21 cellular contexts compared by ENCODE assay signal in the genomic region with DNA sequence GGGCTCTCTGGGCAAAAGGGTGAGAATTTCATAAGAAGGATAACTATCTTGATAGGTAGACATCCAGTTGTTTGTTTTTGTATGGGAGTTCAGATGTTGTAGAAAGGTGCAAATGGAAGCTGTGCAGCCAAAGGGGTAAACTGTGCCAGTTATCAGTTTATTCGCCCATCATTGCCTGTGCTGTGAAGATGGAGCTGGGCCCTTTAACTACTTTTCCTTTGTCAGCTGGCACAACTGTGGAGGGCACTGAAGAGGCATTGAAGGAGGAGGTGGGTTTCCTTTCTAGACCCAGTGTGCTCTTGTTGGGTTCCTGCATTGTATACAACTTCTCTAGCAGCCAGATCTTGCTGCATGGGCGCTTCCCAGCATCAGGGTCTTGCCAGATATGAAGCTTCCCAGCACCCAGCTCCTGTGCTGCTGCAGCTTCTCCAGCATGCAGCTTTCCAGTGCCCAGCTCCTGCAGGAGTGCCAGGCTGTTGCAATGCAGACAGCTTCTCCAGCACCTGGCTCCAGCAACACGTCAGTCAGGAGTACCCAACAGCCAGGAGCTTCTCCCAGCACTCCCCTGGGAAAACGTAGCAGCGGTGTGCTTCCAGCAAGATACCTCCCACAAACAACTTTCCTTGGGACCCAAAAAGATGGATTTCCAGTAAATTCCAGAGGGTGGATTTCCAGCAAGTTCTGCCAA. TPM values are rescaled to one million over a fixed set of nuclear protein-coding genes. Genes with fewer than 3 reads are reported as not detected.
A peak's percentile ranks its signal among the peaks of the same experiment; 100 is the strongest.
DNase-seq lines count a peak whose midpoint lies in the region; ATAC-seq and TF ChIP-seq lines count a peak whose summit lies in the region.
"Had no signal": no experiment of that assay in that cellular context is flagged by ENCODE, and none has a peak within 500 bp of the region (broad histone marks: within the 10 kb centered on the region; RNA-seq: fewer than 3 reads in every experiment).

No MANE protein-coding gene starts in this region.

- no peak for ATAC-seq in CD8-positive, alpha-beta T cell
- ATAC-seq in naive thymus-derived CD4-positive, alpha-beta T cell = no peak
- ATAC-seq: HepG2 had no signal

- peaks cover 49% of the 10 kb centered on the region for H3K36me3 Mint-ChIP-seq in activated T-cell treated with anti-CD3 and anti-CD28 coated beads, Interleukin-2, amount 50 U/mL, for 24 hours (ENCODE audit: low read depth)
- H3K36me3 Mint-ChIP-seq in CD8-positive, alpha-beta T cell = peaks cover 32% of the 10 kb centered on the region
- peaks cover 23% of the 10 kb centered on the region for H3K36me3 Mint-ChIP-seq in type B pancreatic cell
- H3K36me3 Mint-ChIP-seq in naive thymus-derived CD4-positive, alpha-beta T cell = peaks cover 22 to 51% (median 33%) of the 10 kb centered on the region in 5 donors

- POLR2A ChIA-PET in CD8-positive, alpha-beta T cell (lab: Charles Lee) = interaction anchor here (1.3 kb wide), 1 partner anchor 40 kb away, joined by 4 read pairs; no protein-coding TSS in a partner anchor
- POLR2A ChIA-PET in naive thymus-derived CD4-positive, alpha-beta T cell (lab: Charles Lee) = interaction anchor here (0.6 to 1.1 kb wide), 5 partner anchors 11 to 33 kb away, joined by 3 to 5 read pairs (median 3); no protein-coding TSS in a partner anchor

- peaks cover 68% of the 10 kb centered on the region for H3K4me1 Mint-ChIP-seq in activated T-cell treated with anti-CD3 and anti-CD28 coated beads, Interleukin-2, amount 50 U/mL, for 24 hours (ENCODE audit: low read depth)
- H3K4me1 Mint-ChIP-seq in CD8-positive, alpha-beta T cell (ENCODE audit: low read depth) = peaks cover 66% of the 10 kb centered on the region
- peaks cover 41% of the 10 kb centered on the region for H3K4me1 Mint-ChIP-seq in type B pancreatic cell (ENCODE audit: unreplicated experiment)
- H3K4me1 Mint-ChIP-seq in naive thymus-derived CD4-positive, alpha-beta T cell = peaks cover 38 to 78% (median 68%) of the 10 kb centered on the region in 7 donors

- TF ChIP-seq CTCF in CD8-positive, alpha-beta T cell (IDR thresholded peaks at IDR 0.05) = no peak
- TF ChIP-seq CTCF in ascending aorta (IDR thresholded peaks at IDR 0.05) (no peak), type B pancreatic cell (conservative IDR thresholded peaks at IDR 0.05) (no peak)

- no peak for DNase-seq in activated T-cell treated with anti-CD3 and anti-CD28 coated beads, Interleukin-2, amount 50 U/mL, for 24 hours
- DNase-seq in activated T-cell treated with anti-CD3 and anti-CD28 coated beads, Interleukin-2, amount 50 U/mL, for 1 hour = no peak
- no peak for DNase-seq in CD8-positive, alpha-beta T cell
- DNase-seq in ascending aorta (ENCODE audit: low spot score in 2 of 2) (no peak), type B pancreatic cell (ENCODE audit: extremely low spot score, unreplicated experiment) (no peak)
- no peak for DNase-seq in naive thymus-derived CD4-positive, alpha-beta T cell
- DNase-seq: 8988T, ACHN, BE2C, COR-L47, DMS53, GOT3, Karpas-422, NCI-H1092 treated with DMSO at 0.1 percent for 48 hours, NCI-H1436, NCI-H187, NCI-H524 treated with DMSO at 0.1 percent for 48 hours, NCI-H774, SK-N-SH had no signal

- H3K27me3 ChIP-seq in CD8-positive, alpha-beta T cell (ENCODE audit: insufficient read depth, low read length) = no peaks in the 10 kb centered on the region
- H3K27me3 ChIP-seq in ascending aorta = no peaks in the 10 kb centered on the region
- no peaks in the 10 kb centered on the region for H3K27me3 ChIP-seq in naive thymus-derived CD4-positive, alpha-beta T cell (ENCODE audit: control insufficient read depth in 2 of 2, insufficient read depth in 2 of 2, low read length in 2 of 2)
- H3K27me3 ChIP-seq: BE2C had no signal

- peaks cover 15% of the 10 kb centered on the region for H3K9me3 Mint-ChIP-seq in activated T-cell treated with anti-CD3 and anti-CD28 coated beads, Interleukin-2, amount 50 U/mL, for 24 hours
- H3K9me3 Mint-ChIP-seq in CD8-positive, alpha-beta T cell = peaks cover 13% of the 10 kb centered on the region
- H3K9me3 Mint-ChIP-seq in type B pancreatic cell = peaks cover 6% of the 10 kb centered on the region
- H3K9me3 Mint-ChIP-seq in naive thymus-derived CD4-positive, alpha-beta T cell = peaks cover 0 to 25% (median 13%) of the 10 kb centered on the region in 11 donors

- H3K4me3 ChIP-seq in CD8-positive, alpha-beta T cell (ENCODE audit: low read depth, low read length) = no peak overlapping the region
- H3K4me3 ChIP-seq in ascending aorta = no peak overlapping the region
- H3K4me3 ChIP-seq in naive thymus-derived CD4-positive, alpha-beta T cell (ENCODE audit: low read length) = no peak overlapping the region

- no peak overlapping the region for H3K4me3 Mint-ChIP-seq in activated T-cell treated with anti-CD3 and anti-CD28 coated beads, Interleukin-2, amount 50 U/mL, for 24 hours
- H3K4me3 Mint-ChIP-seq in CD8-positive, alpha-beta T cell = no peak overlapping the region
- no peak overlapping the region for H3K4me3 Mint-ChIP-seq in type B pancreatic cell
- H3K4me3 Mint-ChIP-seq in naive thymus-derived CD4-positive, alpha-beta T cell = peak overlapping the region in 1 of 10 donors; percentile 3

- H3K27ac Mint-ChIP-seq in activated T-cell treated with anti-CD3 and anti-CD28 coated beads, Interleukin-2, amount 50 U/mL, for 24 hours = peak overlapping the region; percentile 17
- H3K27ac Mint-ChIP-seq in CD8-positive, alpha-beta T cell = peak overlapping the region; percentile 32
- H3K27ac Mint-ChIP-seq in type B pancreatic cell = no peak overlapping the region
- H3K27ac Mint-ChIP-seq in naive thymus-derived CD4-positive, alpha-beta T cell = peak overlapping the region in 4 of 9 donors; percentile 11 to 70 (median 35)

- intact Hi-C loops in CD8-positive, alpha-beta T cell (cut with DNase I, micrococcal nuclease) = no loop called here
- intact Hi-C loops in ascending aorta (cut with DNase I) = no loop called here
- intact Hi-C loops in naive thymus-derived CD4-positive, alpha-beta T cell (cut with micrococcal nuclease) = no loop called here

- H3K36me3 ChIP-seq in CD8-positive, alpha-beta T cell (ENCODE audit: insufficient read depth, low read length) = no peaks in the 10 kb centered on the region
- H3K36me3 ChIP-seq in ascending aorta = peaks cover 2 to 3% of the 10 kb centered on the region in 2 donors
- H3K36me3 ChIP-seq in naive thymus-derived CD4-positive, alpha-beta T cell (ENCODE audit: control insufficient read depth in 2 of 3, insufficient read depth in 3 of 3, low read length in 3 of 3) = peaks cover 0 to 16% (median 0%) of the 10 kb centered on the region in 3 experiments

- CTCF ChIA-PET in CD8-positive, alpha-beta T cell (lab: Charles Lee) = interaction anchor here (1.0 to 2.9 kb wide), 5 partner anchors 12 to 36 kb away, joined by 3 to 11 read pairs (median 5); no protein-coding TSS in a partner anchor
- CTCF ChIA-PET in naive thymus-derived CD4-positive, alpha-beta T cell (lab: Charles Lee) = interaction anchor here (0.8 to 1.5 kb wide), 2 partner anchors 10 to 14 kb away, joined by 5 to 6 read pairs; no protein-coding TSS in a partner anchor

- peaks cover 4% of the 10 kb centered on the region for H3K9me3 ChIP-seq in CD8-positive, alpha-beta T cell (ENCODE audit: low read length)
- no peaks in the 10 kb centered on the region for H3K9me3 ChIP-seq in ascending aorta
- peaks cover 0 to 14% (median 7%) of the 10 kb centered on the region in 3 experiments for H3K9me3 ChIP-seq in naive thymus-derived CD4-positive, alpha-beta T cell (ENCODE audit: control insufficient read depth in 2 of 3, low read length in 3 of 3)
- H3K9me3 ChIP-seq: BE2C had no signal

- no peaks in the 10 kb centered on the region for H3K27me3 Mint-ChIP-seq in activated T-cell treated with anti-CD3 and anti-CD28 coated beads, Interleukin-2, amount 50 U/mL, for 24 hours
- H3K27me3 Mint-ChIP-seq in CD8-positive, alpha-beta T cell (ENCODE audit: low read depth) = no peaks in the 10 kb centered on the region
- no peaks in the 10 kb centered on the region for H3K27me3 Mint-ChIP-seq in type B pancreatic cell
- H3K27me3 Mint-ChIP-seq in naive thymus-derived CD4-positive, alpha-beta T cell = no peaks in the 10 kb centered on the region

- H3K4me1 ChIP-seq in CD8-positive, alpha-beta T cell (ENCODE audit: insufficient read depth, low read length) = peaks cover 44% of the 10 kb centered on the region
- peaks cover 13 to 47% of the 10 kb centered on the region in 2 donors for H3K4me1 ChIP-seq in ascending aorta
- H3K4me1 ChIP-seq in naive thymus-derived CD4-positive, alpha-beta T cell (ENCODE audit: control insufficient read depth in 2 of 2, insufficient read depth in 2 of 2, low read length in 2 of 2) = peaks cover 19% of the 10 kb centered on the region in 2 donors

- H3K27ac ChIP-seq in CD8-positive, alpha-beta T cell (ENCODE audit: low read depth, low read length) = no peak overlapping the region
- peak overlapping the region; percentile 80 to 86 for H3K27ac ChIP-seq in ascending aorta
- peak overlapping the region; percentile 45 for H3K27ac ChIP-seq in temporal lobe (ENCODE audit: low read depth, low read length)
- no peak overlapping the region for H3K27ac ChIP-seq in naive thymus-derived CD4-positive, alpha-beta T cell (ENCODE audit: low read depth, low read length)

RNA-seq across cellular contexts. Expression of a gene that starts 15.3 kb away (rescaled TPM):
- 10 to 100 TPM; 66.6 to 67.9 TPM for total RNA-seq in CD8-positive, alpha-beta T cell
- total RNA-seq in ascending aorta (33.6 TPM), temporal lobe (39.8 TPM), type B pancreatic cell (ENCODE audit: low replicate concordance) (97.6 and 139 TPM in 2 replicates)
- 100 to 1,000 TPM in 3 of 5 experiments, 10 to 100 TPM in 2; 78.9 to 117 (median 106) TPM for total RNA-seq in naive thymus-derived CD4-positive, alpha-beta T cell
- polyA plus RNA-seq in naive thymus-derived CD4-positive, alpha-beta T cell = 10 to 100 TPM; 19.4 to 29.0 TPM

Comparison
In these comparisons a context has a peak if more than half of its experiments do, and no peak if none do; other contexts are left out.
1. H3K27ac ChIP-seq: peak in ascending aorta (2 of 2) and temporal lobe (single experiment); none in CD8-positive, alpha-beta T cell (single experiment) and naive thymus-derived CD4-positive, alpha-beta T cell (single experiment).